Comparison of ENCODE assay signal across 8 cellular contexts in the genomic region with DNA sequence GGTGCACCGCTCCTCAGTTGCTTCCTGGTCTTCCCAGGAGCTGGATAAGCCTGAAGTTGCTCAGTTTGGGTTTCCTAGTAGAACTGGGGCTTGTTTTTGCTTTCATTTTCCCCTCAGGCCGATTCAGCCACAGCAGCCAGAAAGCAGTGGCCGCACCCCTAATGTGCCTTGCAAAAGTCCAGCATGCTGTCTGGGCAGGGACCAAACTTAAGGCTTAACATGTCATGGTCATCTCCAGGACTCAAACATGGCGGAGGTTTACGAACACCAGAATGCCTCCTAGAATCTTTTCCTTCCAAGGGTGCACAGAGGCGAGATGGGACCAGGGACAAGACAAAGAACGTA. TPM values are rescaled to one million over a fixed set of nuclear protein-coding genes. Genes with fewer than 3 reads are reported as not detected.
DNase-seq lines count a peak whose midpoint lies in the region; ATAC-seq, FAIRE-seq and TF ChIP-seq lines count a peak whose summit lies in the region.

No MANE protein-coding gene starts in this region.

- H4K20me1 ChIP-seq in astrocyte (ENCODE audit: insufficient read depth, low read length): no peaks in the 10 kb centered on the region

- in situ Hi-C loops in transverse colon (cut with MboI; ENCODE audit: low pct_ligation_motif_present in 1 of 4, low pct_unique_long_range_greater_than_20kb in 1 of 4, low sequenced_read_pairs in 3 of 4): no loop called here

- peaks cover 41% of the 10 kb centered on the region for H3K36me3 ChIP-seq in astrocyte (ENCODE audit: insufficient read depth, low read length)
- H3K36me3 ChIP-seq in transverse colon: peaks cover 0 to 24% (median 0%) of the 10 kb centered on the region in 4 donors

- peaks cover 17% of the 10 kb centered on the region for H3K36me3 Mint-ChIP-seq in astrocyte (ENCODE audit: low read depth, unreplicated experiment)

- H3K4me3 Mint-ChIP-seq in astrocyte (ENCODE audit: unreplicated experiment): peak overlapping the region; percentile 81

- peak overlapping the region; percentile 90 for H3K9ac ChIP-seq in astrocyte (ENCODE audit: low read length)

- H2AFZ ChIP-seq in astrocyte (ENCODE audit: low read depth, low read length): peak overlapping the region; percentile 98

- H3K4me1 ChIP-seq in astrocyte (ENCODE audit: insufficient read depth, low read length): peaks cover 34% of the 10 kb centered on the region
- H3K4me1 ChIP-seq in transverse colon: peaks cover 32 to 62% (median 36%) of the 10 kb centered on the region in 4 donors

- H3K27me3 ChIP-seq in astrocyte (ENCODE audit: insufficient read depth, low read length) (no peaks in the 10 kb centered on the region), transverse colon (no peaks in the 10 kb centered on the region)

- FAIRE-seq in astrocyte (lab: Jason Lieb, UNC): no peak

- 56 to 59% methylated on average over 7 of the region's 7 CpGs for WGBS in lower leg skin, 2 donors
- 62% methylated on average over 7 of the region's 7 CpGs; no CpG with 5 or more reads in 1 of the 2 donors for WGBS in transverse colon (ENCODE audit: low coverage in 1 of 2), 2 donors

- peak overlapping the region; percentile 92 for H3K27ac Mint-ChIP-seq in astrocyte (ENCODE audit: unreplicated experiment)

- H3K4me2 ChIP-seq in astrocyte (ENCODE audit: low read length): peak overlapping the region; percentile 100

- H3K9me3 ChIP-seq in astrocyte (ENCODE audit: insufficient read depth, low read depth, low read length) (no peaks in the 10 kb centered on the region), transverse colon (no peaks in the 10 kb centered on the region)

- H3K4me1 Mint-ChIP-seq in astrocyte (ENCODE audit: low read depth, unreplicated experiment): peaks cover 46% of the 10 kb centered on the region

- TF ChIP-seq POLR2A in lower leg skin (IDR thresholded peaks at IDR 0.05): no peak
- no peak for TF ChIP-seq POLR2A in transverse colon (IDR thresholded peaks at IDR 0.05)

- H3K27ac ChIP-seq in astrocyte (ENCODE audit: low read depth, low read length) (peak overlapping the region; percentile 91), transverse colon (peak overlapping the region; percentile 93 to 98 (median 96))

- TF ChIP-seq CTCF in astrocyte (IDR thresholded peaks at IDR 0.05; ENCODE audit: insufficient read depth, low read depth, low read length) (no peak), lower leg skin (IDR thresholded peaks at IDR 0.05) (no peak), transverse colon (IDR thresholded peaks at IDR 0.05) (no peak)

- peak; percentile 60 for DNase-seq in EL
- DNase-seq in M059J (ENCODE audit: low read depth): peak; percentile 62
- DNase-seq in astrocyte (ENCODE audit: low read depth): no peak
- no peak for DNase-seq in lower leg skin (ENCODE audit: low spot score in 2 of 2)
- no peak for DNase-seq in transverse colon
- DNase-seq in SK-N-DZ (ENCODE audit: low spot score): no peak

- intact Hi-C loops in lower leg skin (cut with DNase I; ENCODE audit: low total_unique reads) (no loop called here), transverse colon (cut with DNase I; ENCODE audit: low total_unique reads) (no loop called here)

- H3K9me3 Mint-ChIP-seq in astrocyte (ENCODE audit: unreplicated experiment): no peaks in the 10 kb centered on the region

- H3K79me2 ChIP-seq in astrocyte (ENCODE audit: insufficient read depth, low read length): peaks cover 21% of the 10 kb centered on the region

- ATAC-seq in GM18909 (IDR thresholded peaks at IDR 0.05; ENCODE audit: poor library complexity, unreplicated experiment): no peak
- ATAC-seq in HG03378 (IDR thresholded peaks at IDR 0.05; ENCODE audit: unreplicated experiment): no peak

- H3K27me3 Mint-ChIP-seq in astrocyte (ENCODE audit: low read depth, unreplicated experiment): no peaks in the 10 kb centered on the region

- no peak for TF ChIP-seq EP300 in transverse colon (IDR thresholded peaks at IDR 0.05; ENCODE audit: low read depth)

- H3K4me3 ChIP-seq in astrocyte (ENCODE audit: insufficient read depth, low read depth, low read length) (peak overlapping the region; percentile 69), lower leg skin (ENCODE audit: low read depth, poor library complexity, severe bottlenecking) (peak overlapping the region; percentile 28), transverse colon (peak overlapping the region; percentile 50 to 71 (median 53))

RNA-seq across cellular contexts. Expression of gene GNG3, which starts 2.5 kb away (rescaled TPM):
- not detected in 2 replicates for total RNA-seq in M059J (2014; rRNA removed; shearing (Covaris generic))
- total RNA-seq in astrocyte (0.46 TPM in 1 of 2 replicates, not detected in the other), lower leg skin (not detected), transverse colon (under 1 TPM in 1 of 4 donors, not detected in 3; 0.64 TPM)
- polyA plus RNA-seq in SK-N-DZ (2014; cell fraction: cytosol; rRNA removed): 30.5 and 31.9 TPM in 2 replicates
- polyA plus RNA-seq in SK-N-DZ (2014; cell fraction: nucleus; rRNA removed): 7.3 and 9.6 TPM in 2 replicates

RNA-seq across cellular contexts. Expression of gene BSCL2, which starts 2.7 kb away (rescaled TPM):
- 165 and 183 TPM in 2 replicates for total RNA-seq in M059J (2014; rRNA removed; shearing (Covaris generic))
- total RNA-seq in astrocyte (51.1 and 55.0 TPM in 2 replicates), lower leg skin (10 to 100 TPM; 25.4 to 68.2 (median 45.1) TPM), transverse colon (100 to 1,000 TPM in 1 of 4 donors, 10 to 100 TPM in 3; 61.7 to 155 (median 75.7) TPM)
- 164 and 171 TPM in 2 replicates for polyA plus RNA-seq in SK-N-DZ (2014; cell fraction: cytosol; rRNA removed)
- polyA plus RNA-seq in SK-N-DZ (2014; cell fraction: nucleus; rRNA removed): 168 and 227 TPM in 2 replicates

RNA-seq across cellular contexts. Expression of gene HNRNPUL2, which starts 17.3 kb away (rescaled TPM):
- 11.3 and 16.8 TPM in 2 replicates for total RNA-seq in M059J (2014; rRNA removed; shearing (Covaris generic))
- 39.9 and 40.0 TPM in 2 replicates for total RNA-seq in astrocyte
- 10 to 100 TPM; 19.9 to 30.8 (median 24.3) TPM for total RNA-seq in lower leg skin
- total RNA-seq in transverse colon: 100 to 1,000 TPM in 1 of 4 donors, 10 to 100 TPM in 3; 21.8 to 116 (median 59.6) TPM
- 13.7 and 19.1 TPM in 2 replicates for polyA plus RNA-seq in SK-N-DZ (2014; cell fraction: cytosol; rRNA removed)
- 7.2 and 24.5 TPM in 2 replicates for polyA plus RNA-seq in SK-N-DZ (2014; cell fraction: nucleus; rRNA removed)

RNA-seq across cellular contexts. Expression of gene TTC9C, which starts 18.3 kb away (rescaled TPM):
- total RNA-seq in M059J (2014; rRNA removed; shearing (Covaris generic)): 64.6 and 70.6 TPM in 2 replicates
- total RNA-seq in astrocyte: 51.9 and 60.8 TPM in 2 replicates
- 10 to 100 TPM; 23.7 to 44.7 (median 33.9) TPM for total RNA-seq in lower leg skin
- 10 to 100 TPM in 3 of 4 donors, 1 to 10 TPM in 1; 6.7 to 27.0 (median 17.0) TPM for total RNA-seq in transverse colon
- 31.3 and 85.2 TPM in 2 replicates for polyA plus RNA-seq in SK-N-DZ (2014; cell fraction: cytosol; rRNA removed)
- 18.3 and 28.7 TPM in 2 replicates for polyA plus RNA-seq in SK-N-DZ (2014; cell fraction: nucleus; rRNA removed)

RNA-seq across cellular contexts. Expression of gene LRRN4CL, which starts 20.6 kb away (rescaled TPM):
- 0.42 and 1.7 TPM in 2 replicates for total RNA-seq in M059J (2014; rRNA removed; shearing (Covaris generic))
- 0.17 and 0.43 TPM in 2 replicates for total RNA-seq in astrocyte
- 10 to 100 TPM in 2 of 4 donors, 1 to 10 TPM in 2; 7.3 to 11.6 (median 9.9) TPM for total RNA-seq in lower leg skin
- 10 to 100 TPM in 1 of 4 donors, 1 to 10 TPM in 3; 8.2 to 24.7 (median 9.0) TPM for total RNA-seq in transverse colon
- polyA plus RNA-seq in SK-N-DZ (2014; cell fraction: cytosol; rRNA removed): 0.03 TPM in 1 of 2 replicates, not detected in the other
- 0.70 and 1.8 TPM in 2 replicates for polyA plus RNA-seq in SK-N-DZ (2014; cell fraction: nucleus; rRNA removed)

Comparison
In these comparisons a context has a peak if more than half of its experiments do, and no peak if none do; other contexts are left out.
1. DNase-seq: peak in EL (single experiment) and M059J (single experiment); none in astrocyte (single experiment), lower leg skin (0 of 2), transverse colon (single experiment) and SK-N-DZ (single experiment).
2. Peak in every context shown above with its lines, with median percentiles within 50 percentile points of each other: H3K4me3 ChIP-seq.